Comparison of ENCODE assay signal across 8 cellular contexts in the genomic region with DNA sequence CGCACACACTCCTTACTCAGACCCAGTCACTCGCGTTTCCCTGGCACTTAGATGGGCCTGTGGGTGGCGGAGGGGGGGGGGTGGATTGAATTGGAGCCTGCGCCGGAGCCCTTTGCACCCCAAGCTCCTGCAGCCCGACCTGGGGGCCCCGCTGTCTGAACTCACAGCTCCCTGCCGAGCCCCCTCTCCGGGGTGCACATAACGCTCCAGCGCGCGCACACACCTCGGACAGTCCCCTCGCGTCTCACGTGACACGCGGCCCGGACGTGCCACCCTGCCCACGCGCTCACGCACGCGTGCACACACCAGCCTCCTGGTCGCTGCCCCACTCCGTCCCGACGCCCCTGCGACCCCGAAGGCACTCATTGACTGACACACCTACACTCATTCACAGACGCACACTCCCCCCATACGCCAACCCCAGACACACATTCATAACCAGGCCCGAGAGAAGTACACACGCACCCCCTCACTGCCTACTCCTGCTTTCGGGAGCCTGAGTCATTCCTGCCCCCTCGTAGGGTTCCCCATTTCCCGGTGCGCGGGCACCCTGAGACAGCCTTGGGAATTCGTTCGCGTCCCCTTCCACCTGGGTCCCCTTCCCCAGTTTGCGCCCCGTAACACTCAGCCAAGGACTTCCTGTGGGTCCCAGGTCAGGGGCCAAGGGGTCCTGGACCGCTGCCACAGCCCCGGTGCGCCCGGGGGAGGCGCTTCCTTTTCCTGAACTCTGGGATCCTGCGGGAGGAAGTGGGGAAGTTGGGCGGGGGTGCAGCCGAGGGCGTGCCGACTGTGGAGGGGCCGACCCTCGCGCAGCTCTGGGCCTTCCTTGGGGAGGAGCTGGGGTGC. TPM values are rescaled to one million over a fixed set of nuclear protein-coding genes. Genes with fewer than 3 reads are reported as not detected.
DNase-seq lines count a peak whose midpoint lies in the region; ATAC-seq, FAIRE-seq and TF ChIP-seq lines count a peak whose summit lies in the region.

No MANE protein-coding gene starts in this region.

- peak overlapping the region; percentile 64 for H3K4me2 ChIP-seq in HepG2 (ENCODE audit: low read depth, low read length)

- CTCF ChIA-PET in HepG2 (lab: Yijun Ruan, JAX; ENCODE audit: low intra/inter-chr PET ratio, low total read pairs) = no interaction called here

- TSS peak; percentile 48 for BruUV-seq in HepG2 (replicated peaks; lab: Mats Ljungman, UMichigan)

- no peak for FAIRE-seq in HepG2 (lab: Jason Lieb, UNC)

- H3K4me3 Mint-ChIP-seq in chondrocyte (ENCODE audit: unreplicated experiment) = peak overlapping the region; percentile 86

- H3K79me2 ChIP-seq in HepG2 (ENCODE audit: insufficient read depth, low read length) = no peaks in the 10 kb centered on the region

- H3K9me3 ChIP-seq in WERI-Rb-1 (ENCODE audit: severe bottlenecking) (no peaks in the 10 kb centered on the region), HepG2 (ENCODE audit: low read length) (no peaks in the 10 kb centered on the region)

- H3K36me3 Mint-ChIP-seq in chondrocyte (ENCODE audit: low read depth) = peaks cover 3% of the 10 kb centered on the region

- 73% methylated on average over 55 of the region's 60 CpGs for WGBS in HepG2 (ENCODE audit: low lambda C conversion rate)

- peaks cover 16% of the 10 kb centered on the region for H3K36me3 ChIP-seq in WERI-Rb-1
- H3K36me3 ChIP-seq in HepG2 (replicated peaks in 1 of 2; ENCODE audit: control insufficient read depth in 1 of 2, insufficient read depth in 2 of 2, low read length in 2 of 2) = no peaks in the 10 kb centered on the region; a peak in 1 of 5 replicates

- H3K27ac ChIP-seq in 22Rv1 = 0 out of 2 replicates have a peak overlapping the region, but pooled peaks have one; percentile 37
- H3K27ac ChIP-seq in WERI-Rb-1 = 0 out of 2 replicates have a peak overlapping the region, but pooled peaks have one; percentile 12
- no peak overlapping the region for H3K27ac ChIP-seq in HepG2 (ENCODE audit: extremely low read length, insufficient read depth, low read length)

- H3K4me1 ChIP-seq in HepG2 (ENCODE audit: insufficient read depth, low read length) = peaks cover 42% of the 10 kb centered on the region

- no peaks in the 10 kb centered on the region for H3K27me3 Mint-ChIP-seq in chondrocyte (ENCODE audit: low read depth)

- DNase-seq in HFF-Myc (ENCODE audit: extremely low read depth, low read depth) (no peak), WERI-Rb-1 (peak; percentile 16), chondrocyte (ENCODE audit: low spot score) (peak; percentile 87), HepG2 (ENCODE audit: low spot score) (no peak), H4 (ENCODE audit: low spot score) (no peak)
- peak; percentile 63 for DNase-seq in stimulated activated CD4-positive, alpha-beta T cell treated with anti-CD3 and anti-CD28 coated beads, Interleukin-4, amount 100 ng/mL, for 24 hours

- H3K27me3 ChIP-seq in WERI-Rb-1 (ENCODE audit: insufficient read depth, low read depth, severe bottlenecking) (no peaks in the 10 kb centered on the region), HepG2 (ENCODE audit: control insufficient read depth in 1 of 2, insufficient read depth in 2 of 2, low read length in 2 of 2) (no peaks in the 10 kb centered on the region)

- peaks cover 24% of the 10 kb centered on the region for H3K4me1 Mint-ChIP-seq in chondrocyte (ENCODE audit: low read depth)

- no peak overlapping the region; the same call in 1 of the 2 replicates for H3K9ac ChIP-seq in HepG2 (ENCODE audit: insufficient read depth, low read depth, low read length)

- no peak for TF ChIP-seq RAD21 in HepG2 (CRISPR knock-in tag; IDR thresholded peaks at IDR 0.05)

- H2AFZ ChIP-seq in HepG2 (ENCODE audit: low read length) = no peak overlapping the region

- intact Hi-C loops in HepG2 (cut with micrococcal nuclease; ENCODE audit: unreplicated experiment) = no loop called here

- ATAC-seq in HepG2 (no peak), GM18519 (IDR thresholded peaks at IDR 0.05; ENCODE audit: low FRiP score, unreplicated experiment) (no peak)

- no peaks in the 10 kb centered on the region for H4K20me1 ChIP-seq in HepG2 (ENCODE audit: insufficient read depth, low read length)

- TF ChIP-seq POLR2A in HepG2 (IDR thresholded peaks at IDR 0.05; ENCODE audit: insufficient read depth in 1 of 2, low read depth in 2 of 2, low read length in 2 of 2) = no peak

- no peaks in the 10 kb centered on the region for H3K9me3 Mint-ChIP-seq in chondrocyte (ENCODE audit: low read depth)

- peak overlapping the region; percentile 63 for H3K4me3 ChIP-seq in HFF-Myc (replicated peaks; ENCODE audit: low read depth, low read length)
- peak overlapping the region; percentile 66 for H3K4me3 ChIP-seq in WERI-Rb-1 (ENCODE audit: low read depth, low read length)
- peak overlapping the region; percentile 70 to 83 (median 80); a peak in 5 of 6 replicates for H3K4me3 ChIP-seq in HepG2 (replicated peaks in 1 of 3; ENCODE audit: insufficient read depth in 1 of 3, low read depth in 2 of 3, low read length in 3 of 3)

- TF ChIP-seq CTCF in 22Rv1 (IDR thresholded peaks at IDR 0.05) = no peak
- TF ChIP-seq CTCF in HFF-Myc (IDR thresholded peaks at IDR 0.05; ENCODE audit: low read depth, low read length, missing control alignments) = no peak
- TF ChIP-seq CTCF in WERI-Rb-1 (IDR thresholded peaks at IDR 0.05; ENCODE audit: low read depth, low read length) = no peak
- TF ChIP-seq CTCF in chondrocyte (IDR thresholded peaks at IDR 0.05) = peak; percentile 9
- TF ChIP-seq CTCF in HepG2 (CRISPR knock-in tag; IDR thresholded peaks at IDR 0.05) = no peak

- peak overlapping the region; percentile 64 for H3K27ac Mint-ChIP-seq in chondrocyte (ENCODE audit: unreplicated experiment)

- in situ Hi-C loops in HepG2 (cut with HindIII; ENCODE audit: extremely low pct_ligation_motif_present, low pct_unique_long_range_greater_than_20kb) = no loop called here

- TF ChIP-seq EP300 in HepG2 (IDR thresholded peaks at IDR 0.05; ENCODE audit: low read depth in 2 of 2, low read length in 2 of 2) (no peak), HepG2 (CRISPR knock-in tag; IDR thresholded peaks at IDR 0.05; ENCODE audit: borderline replicate concordance) (0 out of 2 replicates have a peak, but pooled peaks have one; percentile 12)

- POLR2A ChIA-PET in HepG2 (lab: Yijun Ruan, JAX) = interaction anchor here (1.1 to 3.0 kb wide), 3 partner anchors 45 to 200 kb away, joined by 4 to 22 read pairs (median 4); a partner anchor contains a TSS

RNA-seq across cellular contexts. Expression of a gene that starts 1.1 kb away (rescaled TPM):
- 11.3 to 13.6 TPM (median 12.6 TPM) in 3 replicates for total RNA-seq in chondrocyte
- total RNA-seq in HepG2 (2016; rRNA removed; fragmentation: Illumina TruSeq; extraction: Trizol) = 2.6 and 3.0 TPM in 2 replicates
- total RNA-seq in HepG2 (2016; cell fraction: cytosol; rRNA removed; fragmentation: Illumina TruSeq; extraction: Trizol; ENCODE audit: low read depth) = 0.88 and 1.4 TPM in 2 replicates
- 2.8 and 3.8 TPM in 2 replicates for total RNA-seq in HepG2 (2016; cell fraction: insoluble cytoplasmic fraction; rRNA removed; fragmentation: Illumina TruSeq; extraction: Trizol)
- 2.5 and 2.9 TPM in 2 replicates for total RNA-seq in HepG2 (2016; cell fraction: membrane; rRNA removed; fragmentation: Illumina TruSeq; extraction: Trizol)
- total RNA-seq in HepG2 (2016; cell fraction: nucleus; rRNA removed; fragmentation: Illumina TruSeq; extraction: Trizol) = 2.6 and 4.3 TPM in 2 replicates
- polyA plus RNA-seq in HepG2 (2011; rRNA removed) = 7.0 and 10.9 TPM in 2 replicates
- polyA plus RNA-seq in HepG2 (2011; cell fraction: cytosol; rRNA removed) = 4.9 and 5.8 TPM in 2 replicates
- polyA plus RNA-seq in HepG2 (2011; cell fraction: nucleus; rRNA removed) = 50.3 and 56.8 TPM in 2 replicates
- 11.8 and 15.7 TPM in 2 replicates for polyA plus RNA-seq in HepG2 (2012)
- polyA plus RNA-seq in HepG2 (2016; cell fraction: cytosol; fragmentation: Illumina TruSeq; extraction: Trizol; ENCODE audit: low read depth) = 0.86 and 1.4 TPM in 2 replicates
- 2.8 and 3.9 TPM in 2 replicates for polyA plus RNA-seq in HepG2 (2016; cell fraction: insoluble cytoplasmic fraction; fragmentation: Illumina TruSeq; extraction: Trizol; ENCODE audit: low read depth)
- 1.6 and 2.8 TPM in 2 replicates for polyA plus RNA-seq in HepG2 (2016; cell fraction: membrane; fragmentation: Illumina TruSeq; extraction: Trizol; ENCODE audit: low read depth)
- polyA plus RNA-seq in HepG2 (2016; cell fraction: nucleus; fragmentation: Illumina TruSeq; extraction: Trizol; ENCODE audit: insufficient read depth, low read depth) = 17.9 and 18.3 TPM in 2 replicates
- polyA minus RNA-seq in HepG2 (2011; rRNA and poly(A)+ RNA removed; ENCODE audit: low replicate concordance) = 0.16 and 7.4 TPM in 2 replicates
- polyA minus RNA-seq in HepG2 (2011; cell fraction: cytosol; rRNA and poly(A)+ RNA removed) = 1.8 and 5.3 TPM in 2 replicates
- polyA minus RNA-seq in HepG2 (2011; cell fraction: nucleus; rRNA and poly(A)+ RNA removed) = 4.2 and 6.6 TPM in 2 replicates
- total RNA-seq in H4 (2014; rRNA removed; shearing (Covaris generic)) = 7.8 and 13.7 TPM in 2 replicates

RNA-seq across cellular contexts. Expression of a gene that starts 38.0 kb away (rescaled TPM):
- total RNA-seq in chondrocyte = not detected in 3 replicates
- not detected in 2 replicates for total RNA-seq in HepG2 (2016; rRNA removed; fragmentation: Illumina TruSeq; extraction: Trizol)
- not detected in 2 replicates for total RNA-seq in HepG2 (2016; cell fraction: cytosol; rRNA removed; fragmentation: Illumina TruSeq; extraction: Trizol; ENCODE audit: low read depth)
- total RNA-seq in HepG2 (2016; cell fraction: insoluble cytoplasmic fraction; rRNA removed; fragmentation: Illumina TruSeq; extraction: Trizol) = not detected in 2 replicates
- total RNA-seq in HepG2 (2016; cell fraction: membrane; rRNA removed; fragmentation: Illumina TruSeq; extraction: Trizol) = not detected in 2 replicates
- total RNA-seq in HepG2 (2016; cell fraction: nucleus; rRNA removed; fragmentation: Illumina TruSeq; extraction: Trizol) = not detected in 2 replicates
- polyA plus RNA-seq in HepG2 (2011; rRNA removed) = not detected in 2 replicates
- polyA plus RNA-seq in HepG2 (2011; cell fraction: cytosol; rRNA removed) = not detected in 2 replicates
- polyA plus RNA-seq in HepG2 (2011; cell fraction: nucleus; rRNA removed) = 0.08 TPM in 1 of 2 replicates, not detected in the other
- polyA plus RNA-seq in HepG2 (2012) = not detected in 2 replicates
- polyA plus RNA-seq in HepG2 (2016; cell fraction: cytosol; fragmentation: Illumina TruSeq; extraction: Trizol; ENCODE audit: low read depth) = not detected in 2 replicates
- polyA plus RNA-seq in HepG2 (2016; cell fraction: insoluble cytoplasmic fraction; fragmentation: Illumina TruSeq; extraction: Trizol; ENCODE audit: low read depth) = not detected in 2 replicates
- not detected in 2 replicates for polyA plus RNA-seq in HepG2 (2016; cell fraction: membrane; fragmentation: Illumina TruSeq; extraction: Trizol; ENCODE audit: low read depth)
- polyA plus RNA-seq in HepG2 (2016; cell fraction: nucleus; fragmentation: Illumina TruSeq; extraction: Trizol; ENCODE audit: insufficient read depth, low read depth) = not detected in 2 replicates
- polyA minus RNA-seq in HepG2 (2011; rRNA and poly(A)+ RNA removed; ENCODE audit: low replicate concordance) = not detected in 2 replicates
- not detected in 2 replicates for polyA minus RNA-seq in HepG2 (2011; cell fraction: cytosol; rRNA and poly(A)+ RNA removed)
- not detected in 2 replicates for polyA minus RNA-seq in HepG2 (2011; cell fraction: nucleus; rRNA and poly(A)+ RNA removed)
- 0.10 TPM in 1 of 2 replicates, not detected in the other for total RNA-seq in H4 (2014; rRNA removed; shearing (Covaris generic))

RNA-seq across cellular contexts. Expression of a gene that starts 45.3 kb away (rescaled TPM):
- 292 to 306 TPM (median 298 TPM) in 3 replicates for total RNA-seq in chondrocyte
- 424 and 443 TPM in 2 replicates for total RNA-seq in HepG2 (2016; rRNA removed; fragmentation: Illumina TruSeq; extraction: Trizol)
- total RNA-seq in HepG2 (2016; cell fraction: cytosol; rRNA removed; fragmentation: Illumina TruSeq; extraction: Trizol; ENCODE audit: low read depth) = 39.2 and 44.6 TPM in 2 replicates
- 408 and 433 TPM in 2 replicates for total RNA-seq in HepG2 (2016; cell fraction: insoluble cytoplasmic fraction; rRNA removed; fragmentation: Illumina TruSeq; extraction: Trizol)
- total RNA-seq in HepG2 (2016; cell fraction: membrane; rRNA removed; fragmentation: Illumina TruSeq; extraction: Trizol) = 113 and 126 TPM in 2 replicates
- total RNA-seq in HepG2 (2016; cell fraction: nucleus; rRNA removed; fragmentation: Illumina TruSeq; extraction: Trizol) = 217 and 252 TPM in 2 replicates
- polyA plus RNA-seq in HepG2 (2011; rRNA removed) = 164 and 169 TPM in 2 replicates
- polyA plus RNA-seq in HepG2 (2011; cell fraction: cytosol; rRNA removed) = 81.9 and 93.5 TPM in 2 replicates
- 158 and 166 TPM in 2 replicates for polyA plus RNA-seq in HepG2 (2011; cell fraction: nucleus; rRNA removed)
- polyA plus RNA-seq in HepG2 (2012) = 249 and 287 TPM in 2 replicates
- 7.4 and 10.3 TPM in 2 replicates for polyA plus RNA-seq in HepG2 (2016; cell fraction: cytosol; fragmentation: Illumina TruSeq; extraction: Trizol; ENCODE audit: low read depth)
- 390 TPM in 2 replicates for polyA plus RNA-seq in HepG2 (2016; cell fraction: insoluble cytoplasmic fraction; fragmentation: Illumina TruSeq; extraction: Trizol; ENCODE audit: low read depth)
- 36.4 and 43.8 TPM in 2 replicates for polyA plus RNA-seq in HepG2 (2016; cell fraction: membrane; fragmentation: Illumina TruSeq; extraction: Trizol; ENCODE audit: low read depth)
- 416 and 457 TPM in 2 replicates for polyA plus RNA-seq in HepG2 (2016; cell fraction: nucleus; fragmentation: Illumina TruSeq; extraction: Trizol; ENCODE audit: insufficient read depth, low read depth)
- 266 and 436 TPM in 2 replicates for polyA minus RNA-seq in HepG2 (2011; rRNA and poly(A)+ RNA removed; ENCODE audit: low replicate concordance)
- polyA minus RNA-seq in HepG2 (2011; cell fraction: cytosol; rRNA and poly(A)+ RNA removed) = 150 and 163 TPM in 2 replicates
- polyA minus RNA-seq in HepG2 (2011; cell fraction: nucleus; rRNA and poly(A)+ RNA removed) = 84.6 and 120 TPM in 2 replicates
- 381 and 436 TPM in 2 replicates for total RNA-seq in H4 (2014; rRNA removed; shearing (Covaris generic))

Comparison
In these comparisons a context has a peak if more than half of its experiments do, and no peak if none do; other contexts are left out.
1. DNase-seq: peak in WERI-Rb-1 (single experiment), chondrocyte (single experiment) and stimulated activated CD4-positive, alpha-beta T cell treated with anti-CD3 and anti-CD28 coated beads, Interleukin-4, amount 100 ng/mL, for 24 hours (single experiment); none in HFF-Myc (single experiment), HepG2 (single experiment) and H4 (single experiment).
2. Peak in every context shown above with its lines, with median percentiles within 50 percentile points of each other: H3K4me3 ChIP-seq.